Comparison of ENCODE assay signal across 10 cellular contexts in genomic region chr17:50347894-50348291, GRCh38. TPM values are rescaled to one million over a fixed set of nuclear protein-coding genes. Genes with fewer than 3 reads are reported as not detected.
A peak's percentile ranks its signal among the peaks of the same experiment; 100 is the strongest.
DNase-seq lines count a peak whose midpoint lies in the region; ATAC-seq and TF ChIP-seq lines count a peak whose summit lies in the region.
"Had no signal": no experiment of that assay in that cellular context is flagged by ENCODE, and none has a peak within 500 bp of the region (broad histone marks: within the 10 kb centered on the region; RNA-seq: fewer than 3 reads in every experiment).

No MANE protein-coding gene starts in this region.

- H4K5ac ChIP-seq in IMR-90 (ENCODE audit: low read depth, low read length) = no peak overlapping the region

- H3K27ac Mint-ChIP-seq in Caco-2 (ENCODE audit: unreplicated experiment) = no peak overlapping the region
- H3K27ac Mint-ChIP-seq in central memory CD8-positive, alpha-beta T cell (ENCODE audit: low read depth) = no peak overlapping the region
- H3K27ac Mint-ChIP-seq in neural crest cell (ENCODE audit: unreplicated experiment) = no peak overlapping the region

- peaks cover 45% of the 10 kb centered on the region for H4K20me1 ChIP-seq in IMR-90 (ENCODE audit: insufficient read depth, low read length)

- H4K91ac ChIP-seq in IMR-90 (ENCODE audit: insufficient read depth, low read depth, low read length) (no peak overlapping the region), trophoblast cell (ENCODE audit: low read depth, low read length) (no peak overlapping the region)

- no peak overlapping the region for H2BK15ac ChIP-seq in IMR-90 (ENCODE audit: low read depth, low read length)

- H3K27me3 Mint-ChIP-seq in Caco-2 (ENCODE audit: insufficient read depth, unreplicated experiment) (no peaks in the 10 kb centered on the region), neural crest cell (ENCODE audit: low read depth) (peaks cover 10% of the 10 kb centered on the region)
- H3K27me3 Mint-ChIP-seq in central memory CD8-positive, alpha-beta T cell = no peaks in the 10 kb centered on the region

- H3K9ac ChIP-seq in IMR-90 (ENCODE audit: low read depth, low read length) (no peak overlapping the region), trophoblast cell (ENCODE audit: low read length) (no peak overlapping the region)

- no peak overlapping the region for H2AK9ac ChIP-seq in IMR-90 (replicated peaks; ENCODE audit: low read depth, low read length, poor library complexity)

- H3K4ac ChIP-seq in IMR-90 (ENCODE audit: low read depth, low read length) = 0 out of 2 replicates have a peak overlapping the region, but pooled peaks have one; percentile 15
- H3K4ac ChIP-seq in trophoblast cell (ENCODE audit: low read depth, low read length) = no peak overlapping the region

- H3K18ac ChIP-seq in IMR-90 (ENCODE audit: low read depth, low read length) (no peak overlapping the region), trophoblast cell (ENCODE audit: low read length) (no peak overlapping the region)

- no peak overlapping the region for H2BK12ac ChIP-seq in trophoblast cell (ENCODE audit: low read length)

- H2BK5ac ChIP-seq in IMR-90 (ENCODE audit: low read depth, low read length, poor library complexity, severe bottlenecking) (no peak overlapping the region), trophoblast cell (ENCODE audit: low read depth, low read length, poor library complexity) (no peak overlapping the region)

- H3K36me3 ChIP-seq in Caco-2 (ENCODE audit: control insufficient read depth, insufficient read depth, low read length) (peaks cover 2% of the 10 kb centered on the region; the same call in 1 of the 2 replicates), IMR-90 (ENCODE audit: control insufficient read depth, insufficient read depth, low read length) (peaks cover 7% of the 10 kb centered on the region; the same call in 1 of the 2 replicates), trophoblast cell (ENCODE audit: control insufficient read depth in 1 of 2, insufficient read depth in 2 of 2, low read length in 2 of 2) (peaks cover 0 to 6% of the 10 kb centered on the region in 2 experiments)

- in situ Hi-C loops in IMR-90 (cut with MboI; ENCODE audit: low sequenced_read_pairs) = no loop called here

- H2BK120ac ChIP-seq in IMR-90 (ENCODE audit: low read depth, low read length) = no peak overlapping the region
- no peak overlapping the region for H2BK120ac ChIP-seq in trophoblast cell (ENCODE audit: insufficient read depth, low read length, poor library complexity)

- H3K36me3 Mint-ChIP-seq in Caco-2 (ENCODE audit: insufficient read depth, unreplicated experiment) = peaks cover 21% of the 10 kb centered on the region
- H3K36me3 Mint-ChIP-seq in central memory CD8-positive, alpha-beta T cell (ENCODE audit: insufficient read depth) = peaks cover 4% of the 10 kb centered on the region
- peaks cover 5% of the 10 kb centered on the region for H3K36me3 Mint-ChIP-seq in neural crest cell (ENCODE audit: low read depth)

- WGBS in IMR-90 (ENCODE audit: extremely low coverage in 2 of 2, insufficient read length in 1 of 2), 2 experiments = 100% methylated on average over 1 of the region's 3 CpGs; no CpG with 5 or more reads in 1 of the 2 experiments
- no CpG with 5 or more reads among the region's 3 CpGs for WGBS in trophoblast cell (ENCODE audit: extremely low coverage, insufficient coverage, insufficient read length)

- H4K8ac ChIP-seq in IMR-90 (ENCODE audit: low read depth in 2 of 2, low read length in 2 of 2) = no peak overlapping the region
- no peak overlapping the region for H4K8ac ChIP-seq in trophoblast cell (ENCODE audit: low read depth, low read length)

- H3K79me1 ChIP-seq in IMR-90 (ENCODE audit: low read depth in 1 of 2, low read length in 2 of 2) (peaks cover 38 to 68% of the 10 kb centered on the region in 2 experiments), trophoblast cell (ENCODE audit: low read length) (peaks cover 12% of the 10 kb centered on the region)

- no peak overlapping the region for H2AFZ ChIP-seq in IMR-90 (replicated peaks; ENCODE audit: low read length, poor library complexity)
- no peak overlapping the region for H2AFZ ChIP-seq in trophoblast cell (ENCODE audit: insufficient read depth, low read length, poor library complexity)

- TF ChIP-seq CTCF in Caco-2 (IDR thresholded peaks at IDR 0.05; ENCODE audit: insufficient read depth in 1 of 2, low read depth in 1 of 2, low read length in 1 of 2, severe bottlenecking in 1 of 2, unreplicated experiment in 1 of 2) = no peak
- no peak for TF ChIP-seq CTCF in IMR-90 (conservative IDR thresholded peaks at IDR 0.05; ENCODE audit: low read depth, low read length)
- TF ChIP-seq CTCF in neural crest cell (conservative IDR thresholded peaks at IDR 0.05) = no peak

- CTCF ChIA-PET in Caco-2 (lab: Charles Lee) (interaction anchor here (0.6 kb wide), 1 partner anchor 171 kb away, joined by 5 read pairs; no protein-coding TSS in a partner anchor), IMR-90 (lab: Yijun Ruan, JAX) (interaction anchor here (0.9 to 1.8 kb wide), 2 partner anchors 14 kb away, joined by 4 to 7 read pairs; no protein-coding TSS in a partner anchor)

- peaks cover 13% of the 10 kb centered on the region for H3K4me1 ChIP-seq in Caco-2
- H3K4me1 ChIP-seq in IMR-90 (ENCODE audit: control insufficient read depth, insufficient read depth, low read length) = peaks cover 19% of the 10 kb centered on the region
- H3K4me1 ChIP-seq in trophoblast cell (ENCODE audit: control insufficient read depth in 1 of 2, insufficient read depth in 2 of 2, low read length in 2 of 2) = peaks cover 14 to 15% of the 10 kb centered on the region in 2 experiments

- no peak overlapping the region for H3K4me3 ChIP-seq in Caco-2 (ENCODE audit: low read depth, low read length)
- peak overlapping the region; percentile 95 for H3K4me3 ChIP-seq in IMR-90 (ENCODE audit: insufficient read depth, low read depth, low read length)
- no peak overlapping the region for H3K4me3 ChIP-seq in trophoblast cell (ENCODE audit: low read depth, low read length)

- H3K27ac ChIP-seq in IMR-90 (ENCODE audit: insufficient read depth, low read length) (no peak overlapping the region), trophoblast cell (ENCODE audit: low read depth, low read length) (no peak overlapping the region)
- H3K27ac ChIP-seq: foreskin keratinocyte had no signal

- no peak for TF ChIP-seq POLR2A in IMR-90 (IDR thresholded peaks at IDR 0.05; ENCODE audit: low read depth, low read length)

- peak overlapping the region; percentile 96 for H3K4me3 Mint-ChIP-seq in Caco-2 (ENCODE audit: unreplicated experiment)
- peak overlapping the region; percentile 89 for H3K4me3 Mint-ChIP-seq in central memory CD8-positive, alpha-beta T cell
- H3K4me3 Mint-ChIP-seq in neural crest cell = peak overlapping the region; percentile 94

- intact Hi-C loops in Caco-2 (cut with micrococcal nuclease; ENCODE audit: unreplicated experiment) (loop anchor here (2.0 kb wide), 2 partner anchors 25 to 49 kb away; partner anchors contain the start of genes EME1, LRRC59 and MRPL27), IMR-90 (cut with micrococcal nuclease) (no loop called here)

- no peak for TF ChIP-seq RAD21 in IMR-90 (IDR thresholded peaks at IDR 0.05; ENCODE audit: low read length)

- peaks cover 35% of the 10 kb centered on the region for H3K9me1 ChIP-seq in IMR-90 (ENCODE audit: insufficient read depth, low read length)

- H2AK5ac ChIP-seq in IMR-90 (ENCODE audit: low read depth, low read length) (0 out of 2 replicates have a peak overlapping the region, but pooled peaks have one; percentile 31), trophoblast cell (ENCODE audit: low read length) (no peak overlapping the region)

- no peak overlapping the region for H2BK20ac ChIP-seq in IMR-90 (ENCODE audit: low read depth, low read length)

- POLR2A ChIA-PET in Caco-2 (lab: Charles Lee) (interaction anchor here (2.5 kb wide), 1 partner anchor 15 kb away, joined by 14 read pairs; no protein-coding TSS in a partner anchor), IMR-90 (lab: Charles Lee; ENCODE audit: unreplicated experiment) (interaction anchor here (0.7 kb wide), 1 partner anchor 220 kb away, joined by 3 read pairs; no protein-coding TSS in a partner anchor)

- dilution Hi-C loops in IMR-90 (cut with HindIII; ENCODE audit: low sequenced_read_pairs, unreplicated experiment) = no loop called here

- no peak overlapping the region for H3K56ac ChIP-seq in IMR-90 (ENCODE audit: extremely low read depth, insufficient read depth, low read length)

- peak overlapping the region; percentile 87 for H3K4me2 ChIP-seq in IMR-90 (ENCODE audit: low read depth, low read length)
- no peak overlapping the region for H3K4me2 ChIP-seq in trophoblast cell (ENCODE audit: low read length)

- peaks cover 8% of the 10 kb centered on the region for H3K79me2 ChIP-seq in trophoblast cell (ENCODE audit: control insufficient read depth, insufficient read depth, low read length, poor library complexity)

- H3K9me3 ChIP-seq in Caco-2 (no peaks in the 10 kb centered on the region), IMR-90 (ENCODE audit: control insufficient read depth, insufficient read depth, low read length) (no peaks in the 10 kb centered on the region), trophoblast cell (ENCODE audit: insufficient read depth, low read depth, low read length) (no peaks in the 10 kb centered on the region)

- H3K23ac ChIP-seq in IMR-90 (ENCODE audit: low read depth, low read length) = peak overlapping the region; percentile 62; the same call in 1 of the 2 replicates
- H3K23ac ChIP-seq in trophoblast cell (ENCODE audit: low read length) = no peak overlapping the region

- H3K27me3 ChIP-seq in Caco-2 (replicated peaks; ENCODE audit: control insufficient read depth, insufficient read depth, low read length) = no peaks in the 10 kb centered on the region
- H3K27me3 ChIP-seq in IMR-90 (ENCODE audit: control insufficient read depth, insufficient read depth, low read length) = 0 out of 2 replicates have a peak, but pooled peaks cover 1% of the 10 kb centered on the region
- no peaks in the 10 kb centered on the region for H3K27me3 ChIP-seq in trophoblast cell (ENCODE audit: insufficient read depth, low read length)
- H3K27me3 ChIP-seq: foreskin keratinocyte had no signal

- BruUV-seq in Caco-2 (replicated peaks; lab: Mats Ljungman, UMichigan) (no TSS peak), IMR-90 (replicated peaks; lab: Mats Ljungman, UMichigan) (no TSS peak)

- H3K4me1 Mint-ChIP-seq in Caco-2 (ENCODE audit: low read depth, unreplicated experiment) (peaks cover 22% of the 10 kb centered on the region), neural crest cell (peaks cover 38% of the 10 kb centered on the region)
- H3K4me1 Mint-ChIP-seq in central memory CD8-positive, alpha-beta T cell = peaks cover 49% of the 10 kb centered on the region

- H3K9me3 Mint-ChIP-seq in Caco-2 (ENCODE audit: unreplicated experiment) (no peaks in the 10 kb centered on the region), neural crest cell (no peaks in the 10 kb centered on the region)
- no peaks in the 10 kb centered on the region for H3K9me3 Mint-ChIP-seq in central memory CD8-positive, alpha-beta T cell

- no peak overlapping the region for H4K12ac ChIP-seq in trophoblast cell (ENCODE audit: low read depth, low read length)

- DNase-seq in Caco-2 = no peak
- no peak for DNase-seq in IMR-90
- DNase-seq in central memory CD8-positive, alpha-beta T cell (ENCODE audit: low spot score in 2 of 2) = no peak
- DNase-seq in neural crest cell (ENCODE audit: low read depth, low spot score) = no peak
- no peak for DNase-seq in trophoblast cell
- no peak for DNase-seq in A172 (ENCODE audit: low spot score)
- DNase-seq in NCI-H510A (lab: John Stamatoyannopoulos, UW) = no peak

- no peak for ATAC-seq in IMR-90 (ENCODE audit: low read depth)
- no peak for ATAC-seq in central memory CD8-positive, alpha-beta T cell (replicated peaks; ENCODE audit: extremely low read depth, poor library complexity, severe bottlenecking)
- ATAC-seq: activated CD4-positive, CD25-positive, alpha-beta regulatory T cell treated with anti-CD3 and anti-CD28 coated beads, Interleukin-2, amount 50 U/mL, for 24 hours had no signal

- H3K14ac ChIP-seq in IMR-90 (replicated peaks; ENCODE audit: low read depth, low read length) (no peak overlapping the region), trophoblast cell (ENCODE audit: low read length) (no peak overlapping the region)

RNA-seq across cellular contexts. Expression of gene XYLT2, which starts 2.0 kb away (rescaled TPM):
- total RNA-seq in Caco-2 (2022) (72.9 and 75.8 TPM in 2 replicates), IMR-90 (2012; rRNA removed) (31.9 and 35.0 TPM in 2 replicates), neural crest cell (23.4 and 26.5 TPM in 2 replicates)
- 27.7 and 35.7 TPM in 2 replicates for polyA plus RNA-seq in IMR-90 (2012; rRNA removed)
- 20.7 and 31.6 TPM in 2 replicates for polyA plus RNA-seq in IMR-90 (2012; cell fraction: cytosol; rRNA removed)
- 39.1 and 85.9 TPM in 2 replicates for polyA plus RNA-seq in IMR-90 (2012; cell fraction: nucleus; rRNA removed; ENCODE audit: low replicate concordance)
- polyA plus RNA-seq in trophoblast cell (2013) = 11.4 and 11.5 TPM in 2 replicates
- total RNA-seq in A172 (2014; rRNA removed; shearing (Covaris generic)) = 49.0 and 51.0 TPM in 2 replicates

RNA-seq across cellular contexts. Expression of gene MRPL27, which starts 25.1 kb away (rescaled TPM):
- 196 and 203 TPM in 2 replicates for total RNA-seq in Caco-2 (2022)
- 152 and 202 TPM in 2 replicates for total RNA-seq in IMR-90 (2012; rRNA removed)
- polyA plus RNA-seq in IMR-90 (2012; rRNA removed) = 156 and 176 TPM in 2 replicates
- 138 and 201 TPM in 2 replicates for polyA plus RNA-seq in IMR-90 (2012; cell fraction: cytosol; rRNA removed)
- 60.7 and 89.8 TPM in 2 replicates for polyA plus RNA-seq in IMR-90 (2012; cell fraction: nucleus; rRNA removed; ENCODE audit: low replicate concordance)
- total RNA-seq in neural crest cell = 70.4 and 72.2 TPM in 2 replicates
- polyA plus RNA-seq in trophoblast cell (2013) = 64.2 and 66.2 TPM in 2 replicates
- 109 and 138 TPM in 2 replicates for total RNA-seq in A172 (2014; rRNA removed; shearing (Covaris generic))

RNA-seq across cellular contexts. Expression of gene EME1, which starts 25.1 kb away (rescaled TPM):
- total RNA-seq in Caco-2 (2022) = 43.5 and 48.5 TPM in 2 replicates
- 8.9 and 9.1 TPM in 2 replicates for total RNA-seq in IMR-90 (2012; rRNA removed)
- polyA plus RNA-seq in IMR-90 (2012; rRNA removed) = 9.4 and 10.1 TPM in 2 replicates
- polyA plus RNA-seq in IMR-90 (2012; cell fraction: cytosol; rRNA removed) = 1.4 and 4.8 TPM in 2 replicates
- 20.8 and 44.5 TPM in 2 replicates for polyA plus RNA-seq in IMR-90 (2012; cell fraction: nucleus; rRNA removed; ENCODE audit: low replicate concordance)
- 25.5 and 31.4 TPM in 2 replicates for total RNA-seq in neural crest cell
- 9.1 and 9.8 TPM in 2 replicates for polyA plus RNA-seq in trophoblast cell (2013)
- total RNA-seq in A172 (2014; rRNA removed; shearing (Covaris generic)) = 12.8 and 15.8 TPM in 2 replicates
- total RNA-seq: mesenteric fat pad had no signal

RNA-seq across cellular contexts. Expression of gene LRRC59, which starts 49.4 kb away (rescaled TPM):
- 324 and 336 TPM in 2 replicates for total RNA-seq in Caco-2 (2022)
- total RNA-seq in IMR-90 (2012; rRNA removed) = 233 and 241 TPM in 2 replicates
- 134 and 139 TPM in 2 replicates for polyA plus RNA-seq in IMR-90 (2012; rRNA removed)
- 90.9 and 114 TPM in 2 replicates for polyA plus RNA-seq in IMR-90 (2012; cell fraction: cytosol; rRNA removed)
- polyA plus RNA-seq in IMR-90 (2012; cell fraction: nucleus; rRNA removed; ENCODE audit: low replicate concordance) = 56.5 and 96.2 TPM in 2 replicates
- total RNA-seq in neural crest cell = 92.3 and 92.7 TPM in 2 replicates
- polyA plus RNA-seq in trophoblast cell (2013) = 135 and 138 TPM in 2 replicates
- total RNA-seq in A172 (2014; rRNA removed; shearing (Covaris generic)) = 259 and 262 TPM in 2 replicates
